ENCODE assay signal across 18 cellular contexts in genomic region chr9:631596-631995, GRCh38.
DNase-seq lines count a peak whose midpoint lies in the region; FAIRE-seq and TF ChIP-seq lines count a peak whose summit lies in the region.
"Had no signal": no experiment of that assay in that cellular context is flagged by ENCODE, and none has a peak within 500 bp of the region (broad histone marks: within the 10 kb centered on the region; RNA-seq: fewer than 3 reads in every experiment).

No MANE protein-coding gene starts in this region.

- H3K36me3 Mint-ChIP-seq in CD8-positive, alpha-beta memory T cell = peaks cover 0 to 2% (median 0%) of the 10 kb centered on the region in 3 donors

- intact Hi-C loops in endothelial cell of umbilical vein (cut with micrococcal nuclease) = no loop called here

- CTCF ChIA-PET in AG04449 (lab: Yijun Ruan, JAX) (interaction anchor here (0.8 to 1.7 kb wide), 6 partner anchors 8 to 175 kb away, joined by 3 to 5 read pairs (median 4); no protein-coding TSS in a partner anchor), endothelial cell of umbilical vein (lab: Charles Lee) (interaction anchor here (1.1 to 1.2 kb wide), 2 partner anchors 18 to 19 kb away, joined by 3 read pairs; no protein-coding TSS in a partner anchor)
- CTCF ChIA-PET in CD8-positive, alpha-beta memory T cell (lab: Charles Lee) = no interaction called here

- H3K4me3 ChIP-seq in AG04449 (ENCODE audit: low read depth, low read length) = no peak overlapping the region
- H3K4me3 ChIP-seq in SJCRH30 = no peak overlapping the region
- no peak overlapping the region for H3K4me3 ChIP-seq in endothelial cell of umbilical vein (replicated peaks in 1 of 3; ENCODE audit: insufficient read depth in 1 of 3, low read depth in 1 of 3, low read length in 3 of 3)
- no peak overlapping the region for H3K4me3 ChIP-seq in CD8-positive, alpha-beta memory T cell (ENCODE audit: low read length)
- no peak overlapping the region for H3K4me3 ChIP-seq in coronary artery
- H3K4me3 ChIP-seq: left lung, SJSA1, stomach had no signal

- peaks cover 0 to 2% (median 0%) of the 10 kb centered on the region in 5 donors for H3K9me3 Mint-ChIP-seq in CD8-positive, alpha-beta memory T cell
- H3K9me3 Mint-ChIP-seq: activated T-cell treated with anti-CD3 and anti-CD28 coated beads, Interleukin-2, amount 50 U/mL, for 4 hours; CD4-positive, alpha-beta T cell; central memory CD8-positive, alpha-beta T cell had no signal

- DNase-seq in AG04449 (ENCODE audit: low read depth, low spot score) = peak; percentile 16
- DNase-seq in ELR (ENCODE audit: low read depth) = peak; percentile 11
- DNase-seq in SJCRH30 = peak; percentile 13 to 41
- no peak for DNase-seq in endothelial cell of umbilical vein (ENCODE audit: low read depth, low spot score)
- no peak for DNase-seq in CD8-positive, alpha-beta memory T cell
- no peak for DNase-seq in 8988T
- no peak for DNase-seq in coronary artery (ENCODE audit: low spot score)
- DNase-seq in epidermal melanocyte (ENCODE audit: insufficient read length, low spot score) = no peak
- DNase-seq: activated CD4-positive, CD25-positive, alpha-beta regulatory T cell; activated T-cell treated with anti-CD3 and anti-CD28 coated beads, Interleukin-2, amount 50 U/mL, for 4 hours; CD4-positive, alpha-beta T cell; left lung; NCI-H187; NCI-H82; stomach had no signal

- peaks cover 12% of the 10 kb centered on the region for H3K4me1 ChIP-seq in SJCRH30
- no peaks in the 10 kb centered on the region for H3K4me1 ChIP-seq in endothelial cell of umbilical vein (ENCODE audit: control insufficient read depth, extremely low read depth, insufficient read depth, low read length)
- H3K4me1 ChIP-seq in CD8-positive, alpha-beta memory T cell (ENCODE audit: insufficient read depth, low read length) = peaks cover 6% of the 10 kb centered on the region
- H3K4me1 ChIP-seq: left lung, SJSA1 had no signal

- H3K79me2 ChIP-seq in endothelial cell of umbilical vein (ENCODE audit: control insufficient read depth, insufficient read depth, low read length) = no peaks in the 10 kb centered on the region

- H3K4me1 Mint-ChIP-seq in CD8-positive, alpha-beta memory T cell = peaks cover 8 to 13% (median 9%) of the 10 kb centered on the region in 3 donors
- H3K4me1 Mint-ChIP-seq: neural crest cell had no signal

- H3K27ac ChIP-seq in SJCRH30 (peak overlapping the region; percentile 27; the same call in 1 of the 2 replicates), endothelial cell of umbilical vein (ENCODE audit: insufficient read depth, low read depth, low read length) (no peak overlapping the region), coronary artery (no peak overlapping the region)
- no peak overlapping the region for H3K27ac ChIP-seq in CD8-positive, alpha-beta memory T cell (ENCODE audit: low read depth, low read length)
- H3K27ac ChIP-seq: left lung, SJSA1, stomach had no signal

- H3K27me3 ChIP-seq in SJCRH30 (no peaks in the 10 kb centered on the region), endothelial cell of umbilical vein (ENCODE audit: control insufficient read depth in 2 of 2, insufficient read depth in 2 of 2, low read length in 2 of 2) (no peaks in the 10 kb centered on the region)
- H3K27me3 ChIP-seq in CD8-positive, alpha-beta memory T cell (ENCODE audit: insufficient read depth, low read length, poor library complexity, severe bottlenecking) = no peaks in the 10 kb centered on the region
- H3K27me3 ChIP-seq: left lung, SJSA1, stomach had no signal

- no TSS peak for BruUV-seq in endothelial cell of umbilical vein (replicated peaks; lab: Mats Ljungman, UMichigan)

- no peak overlapping the region for H3K27ac Mint-ChIP-seq in CD8-positive, alpha-beta memory T cell
- H3K27ac Mint-ChIP-seq: CD4-positive, alpha-beta T cell had no signal

- no peak overlapping the region for H3K9ac ChIP-seq in endothelial cell of umbilical vein (replicated peaks; ENCODE audit: extremely low read depth, insufficient read depth, low read length)

- no peaks in the 10 kb centered on the region for H4K20me1 ChIP-seq in endothelial cell of umbilical vein (replicated peaks; ENCODE audit: control insufficient read depth, extremely low read depth, insufficient read depth, low read length)

- H3K36me3 ChIP-seq in SJCRH30 (no peaks in the 10 kb centered on the region), endothelial cell of umbilical vein (ENCODE audit: control insufficient read depth in 2 of 2, extremely low read depth in 1 of 2, insufficient read depth in 2 of 2, low read length in 2 of 2) (no peaks in the 10 kb centered on the region)
- no peaks in the 10 kb centered on the region for H3K36me3 ChIP-seq in CD8-positive, alpha-beta memory T cell (ENCODE audit: insufficient read depth, low read length)
- H3K36me3 ChIP-seq: left lung, SJSA1, stomach had no signal

- H2AFZ ChIP-seq in endothelial cell of umbilical vein (ENCODE audit: low read depth, low read length) = peak overlapping the region; percentile 27

- H3K4me3 Mint-ChIP-seq in CD8-positive, alpha-beta memory T cell = no peak overlapping the region
- H3K4me3 Mint-ChIP-seq: activated T-cell treated with anti-CD3 and anti-CD28 coated beads, Interleukin-2, amount 50 U/mL, for 4 hours; CD4-positive, alpha-beta T cell; central memory CD8-positive, alpha-beta T cell; neural crest cell had no signal

- dilution Hi-C loops in endothelial cell of umbilical vein (cut with MboI; ENCODE audit: extremely low pct_ligation_motif_present, low sequenced_read_pairs) = no loop called here

- H3K27me3 Mint-ChIP-seq in CD8-positive, alpha-beta memory T cell = peaks cover 1 to 3% of the 10 kb centered on the region in 2 donors
- H3K27me3 Mint-ChIP-seq: CD4-positive, alpha-beta T cell had no signal

- H3K9me1 ChIP-seq in endothelial cell of umbilical vein (replicated peaks; ENCODE audit: control insufficient read depth, extremely low read depth, insufficient read depth, low read length) = no peaks in the 10 kb centered on the region

- TF ChIP-seq POLR2A in endothelial cell of umbilical vein (IDR thresholded peaks at IDR 0.05; ENCODE audit: low read depth, low read length) = no peak

- no peak for TF ChIP-seq CTCF in AG04449 (IDR thresholded peaks at IDR 0.05; ENCODE audit: insufficient read depth, low read length, missing control alignments)
- TF ChIP-seq CTCF in endothelial cell of umbilical vein (IDR thresholded peaks at IDR 0.05; ENCODE audit: extremely low read depth in 1 of 2, insufficient read depth in 1 of 2, low read depth in 1 of 2, low read length in 2 of 2) = no peak
- TF ChIP-seq CTCF in coronary artery (IDR thresholded peaks at IDR 0.05) = no peak

- POLR2A ChIA-PET in AG04449 (lab: Yijun Ruan, JAX) (no interaction called here), endothelial cell of umbilical vein (lab: Charles Lee) (no interaction called here)
- POLR2A ChIA-PET in CD8-positive, alpha-beta memory T cell (lab: Charles Lee) = no interaction called here

- H3K9me3 ChIP-seq in SJCRH30 (replicated peaks) (no peaks in the 10 kb centered on the region), endothelial cell of umbilical vein (replicated peaks; ENCODE audit: control insufficient read depth, insufficient read depth, low read length) (no peaks in the 10 kb centered on the region)
- H3K9me3 ChIP-seq in CD8-positive, alpha-beta memory T cell (ENCODE audit: low read length) = no peaks in the 10 kb centered on the region
- H3K9me3 ChIP-seq: SJSA1, stomach had no signal

- no peak overlapping the region for H3K4me2 ChIP-seq in endothelial cell of umbilical vein (ENCODE audit: insufficient read depth, low read length)

- FAIRE-seq in endothelial cell of umbilical vein (lab: Jason Lieb, UNC) = no peak

TF ChIP-seq in endothelial cell of umbilical vein, 7 proteins besides CTCF, POLR2A, EP300 and RAD21:
- TF ChIP-seq POLR2AphosphoS5 (IDR thresholded peaks at IDR 0.05; ENCODE audit: insufficient read depth, low read depth, low read length) (no peak), MAX (IDR thresholded peaks at IDR 0.05; ENCODE audit: insufficient read depth, insufficient read length) (no peak), MYC (IDR thresholded peaks at IDR 0.05; ENCODE audit: low read depth, low read length) (no peak), FOS (IDR thresholded peaks at IDR 0.05; ENCODE audit: borderline replicate concordance, insufficient read depth, low read length) (no peak), JUN (IDR thresholded peaks at IDR 0.05; ENCODE audit: borderline replicate concordance, insufficient read depth, insufficient read length, low read depth) (no peak), GATA2 (IDR thresholded peaks at IDR 0.05; ENCODE audit: insufficient read depth, insufficient read length, low read depth, low read length) (no peak), EZH2 (IDR thresholded peaks at IDR 0.05; ENCODE audit: borderline replicate concordance, low read depth, low read length, severe bottlenecking) (no peak)

Comparison
In these comparisons a context has a peak if more than half of its experiments do, and no peak if none do; other contexts are left out.
1. DNase-seq: peak in AG04449 (single experiment), ELR (single experiment) and SJCRH30 (2 of 2); none in endothelial cell of umbilical vein (single experiment), CD8-positive, alpha-beta memory T cell (0 of 5), 8988T (single experiment), coronary artery (single experiment) and epidermal melanocyte (single experiment).